Comparison of ENCODE assay signal across 7 cellular contexts in the genomic region with DNA sequence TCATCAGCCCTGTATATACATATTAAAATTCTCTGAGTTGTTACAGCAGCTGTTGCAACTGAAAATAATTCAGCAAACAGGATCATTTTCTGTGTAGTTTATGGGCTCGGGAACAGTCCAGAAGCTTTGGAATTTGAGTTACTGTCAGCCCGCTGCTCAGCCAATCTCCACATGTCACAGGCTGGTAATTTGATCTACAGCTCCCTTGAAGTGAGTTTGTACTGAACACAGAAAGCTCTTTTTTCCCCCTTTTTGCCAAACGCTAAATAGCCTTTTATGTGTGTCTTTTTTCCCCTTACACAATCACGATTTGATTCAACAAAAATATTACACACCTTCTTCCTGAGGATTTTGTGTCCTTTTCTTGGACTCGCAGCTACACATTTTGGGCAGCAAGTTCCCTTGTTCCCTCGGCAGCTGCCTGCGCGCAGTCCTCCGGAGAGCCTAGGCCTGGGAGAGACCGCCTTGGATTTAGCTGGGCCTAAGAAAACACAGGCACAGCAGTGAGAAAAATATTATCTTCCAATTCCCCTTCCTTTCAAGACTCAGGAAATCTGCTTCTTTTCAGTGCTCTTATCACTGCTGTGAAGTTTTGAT.
DNase-seq lines count a peak whose midpoint lies in the region; ATAC-seq and TF ChIP-seq lines count a peak whose summit lies in the region.

No MANE protein-coding gene starts in this region.

- no peaks in the 10 kb centered on the region for H3K9me3 ChIP-seq in tibial artery

- H3K27me3 ChIP-seq in brain microvascular endothelial cell (replicated peaks) (no peaks in the 10 kb centered on the region), tibial artery (no peaks in the 10 kb centered on the region)

- no peaks in the 10 kb centered on the region for H3K36me3 ChIP-seq in brain microvascular endothelial cell (replicated peaks)
- H3K36me3 ChIP-seq in tibial artery, result no peaks in the 10 kb centered on the region

- no peak for TF ChIP-seq CTCF in brain microvascular endothelial cell (IDR thresholded peaks at IDR 0.05; ENCODE audit: low read depth, low read length, missing control alignments)
- no peak for TF ChIP-seq CTCF in tibial artery (IDR thresholded peaks at IDR 0.05)

- no peak overlapping the region for H3K4me3 ChIP-seq in brain microvascular endothelial cell (ENCODE audit: low read depth, low read length)
- peak overlapping the region; percentile 9 to 28 for H3K4me3 ChIP-seq in tibial artery

- DNase-seq in NCI-H146 (lab: John Stamatoyannopoulos, UW) (peak; percentile 27), brain microvascular endothelial cell (peak; percentile 40), left lobe of liver (ENCODE audit: low spot score) (peak; percentile 54), tibial artery (no peak), mesenteric fat pad (ENCODE audit: low spot score) (no peak), UCSD-AML1 (lab: John Stamatoyannopoulos, UW; ENCODE audit: unreplicated experiment) (no peak)

- H3K27ac ChIP-seq in brain microvascular endothelial cell, result no peak overlapping the region
- H3K27ac ChIP-seq in tibial artery, result peak overlapping the region; percentile 68 to 76

- in situ Hi-C loops in brain microvascular endothelial cell (cut with HindIII; ENCODE audit: low pct_ligation_motif_present, low sequenced_read_pairs), result no loop called here

- peaks cover 0 to 21% (median 6%) of the 10 kb centered on the region in 4 donors for H3K4me1 ChIP-seq in tibial artery

- intact Hi-C loops in tibial artery (cut with DNase I; ENCODE audit: low total_unique reads), result no loop called here

- ATAC-seq in left lobe of liver (peak; percentile 79), HG02588 (IDR thresholded peaks at IDR 0.05; ENCODE audit: unreplicated experiment) (no peak)

Comparison
In these comparisons a context has a peak if more than half of its experiments do, and no peak if none do; other contexts are left out.
1. DNase-seq: peak in NCI-H146 (single experiment), brain microvascular endothelial cell (single experiment) and left lobe of liver (single experiment); none in tibial artery (0 of 2), mesenteric fat pad (single experiment) and UCSD-AML1 (single experiment).